Comparison of ENCODE assay signal across 13 cellular contexts in genomic region chr7:131236318-131236672, GRCh38.
DNase-seq lines count a peak whose midpoint lies in the region; ATAC-seq, FAIRE-seq and TF ChIP-seq lines count a peak whose summit lies in the region.
"Had no signal": no experiment of that assay in that cellular context is flagged by ENCODE, and none has a peak within 500 bp of the region (broad histone marks: within the 10 kb centered on the region; RNA-seq: fewer than 3 reads in every experiment).

No MANE protein-coding gene starts in this region.

- H3K9me2 ChIP-seq in SK-N-SH = no peaks in the 10 kb centered on the region

- H3K9ac ChIP-seq in SK-N-SH (peak overlapping the region; percentile 87), smooth muscle cell (ENCODE audit: low read depth) (peak overlapping the region; percentile 57)

- no peak for TF ChIP-seq EP300 in SK-N-SH (IDR thresholded peaks at IDR 0.05; ENCODE audit: borderline replicate concordance in 1 of 2, low read depth in 1 of 2, low read length in 1 of 2)

- CTCF ChIA-PET in SK-N-SH (lab: Yijun Ruan, JAX) = interaction anchor here (1.2 to 2.0 kb wide), 2 partner anchors 86 to 92 kb away, joined by 3 to 4 read pairs; partner anchors contain the start of gene MKLN1

- H3K4me1 ChIP-seq in SK-N-SH (ENCODE audit: control insufficient read depth in 1 of 2, insufficient read depth in 2 of 2, low read depth in 1 of 2, low read length in 1 of 2) (peaks cover 8 to 30% of the 10 kb centered on the region in 2 experiments), smooth muscle cell (ENCODE audit: low read depth) (no peaks in the 10 kb centered on the region)
- peaks cover 12% of the 10 kb centered on the region for H3K4me1 ChIP-seq in effector memory CD4-positive, alpha-beta T cell (ENCODE audit: control insufficient read depth, insufficient read depth, low read length, poor library complexity, severe bottlenecking)
- H3K4me1 ChIP-seq: SJCRH30 had no signal

- no peak for TF ChIP-seq RAD21 in SK-N-SH (IDR thresholded peaks at IDR 0.05; ENCODE audit: low read length)

- no peak for FAIRE-seq in RCC 7860 (lab: Jason Lieb, UNC)

- H3K27me3 Mint-ChIP-seq in activated T-cell treated with anti-CD3 and anti-CD28 coated beads, Interleukin-2, amount 50 U/mL, for 72 hours (ENCODE audit: low read depth) = no peaks in the 10 kb centered on the region
- H3K27me3 Mint-ChIP-seq in activated T-cell treated with anti-CD3 and anti-CD28 coated beads, Interleukin-2, amount 50 U/mL, for 4 hours (ENCODE audit: low read depth) = no peaks in the 10 kb centered on the region

- no peaks in the 10 kb centered on the region for H3K79me2 ChIP-seq in SK-N-SH (ENCODE audit: insufficient read depth)
- no peaks in the 10 kb centered on the region for H3K79me2 ChIP-seq in smooth muscle cell (ENCODE audit: low read depth)

- peak overlapping the region; percentile 99 for H3K27ac Mint-ChIP-seq in activated T-cell treated with anti-CD3 and anti-CD28 coated beads, Interleukin-2, amount 50 U/mL, for 72 hours
- H3K27ac Mint-ChIP-seq: mesothelial cell of epicardium had no signal

- H3K27me3 ChIP-seq in SK-N-SH (ENCODE audit: insufficient read depth) (no peaks in the 10 kb centered on the region), smooth muscle cell (ENCODE audit: low read depth) (no peaks in the 10 kb centered on the region)
- no peaks in the 10 kb centered on the region for H3K27me3 ChIP-seq in effector memory CD4-positive, alpha-beta T cell (replicated peaks; ENCODE audit: control insufficient read depth, insufficient read depth, low read length, poor library complexity, severe bottlenecking)
- H3K27me3 ChIP-seq: gastroesophageal sphincter, SJCRH30 had no signal

- H3F3A ChIP-seq in SK-N-SH (replicated peaks; ENCODE audit: insufficient read depth) (peaks cover 27% of the 10 kb centered on the region), smooth muscle cell (ENCODE audit: low read depth) (no peaks in the 10 kb centered on the region)

- POLR2A ChIA-PET in SK-N-SH (lab: Yijun Ruan, JAX) = no interaction called here

- H3K4me3 Mint-ChIP-seq in activated T-cell treated with anti-CD3 and anti-CD28 coated beads, Interleukin-2, amount 50 U/mL, for 72 hours = peak overlapping the region; percentile 75 to 89
- H3K4me3 Mint-ChIP-seq in activated T-cell treated with anti-CD3 and anti-CD28 coated beads, Interleukin-2, amount 50 U/mL, for 4 hours = no peak overlapping the region
- H3K4me3 Mint-ChIP-seq: mesothelial cell of epicardium had no signal

- H3K4me2 ChIP-seq in SK-N-SH = peak overlapping the region; percentile 72
- no peak overlapping the region for H3K4me2 ChIP-seq in smooth muscle cell

- TF ChIP-seq CTCF in SK-N-SH (IDR thresholded peaks at IDR 0.05) (no peak), smooth muscle cell (IDR thresholded peaks at IDR 0.05; ENCODE audit: borderline replicate concordance, insufficient read depth, poor library complexity, severe bottlenecking) (no peak)

- DNase-seq in activated T-cell treated with anti-CD3 and anti-CD28 coated beads, Interleukin-2, amount 50 U/mL, for 72 hours = no peak
- no peak for DNase-seq in activated T-cell treated with anti-CD3 and anti-CD28 coated beads, Interleukin-2, amount 50 U/mL, for 4 hours
- DNase-seq in SK-N-SH = no peak
- no peak for DNase-seq in effector memory CD4-positive, alpha-beta T cell
- no peak for DNase-seq in smooth muscle cell (lab: John Stamatoyannopoulos, UW; ENCODE audit: unreplicated experiment)
- no peak for DNase-seq in NCI-H1436 treated with DMSO at 0.1 percent for 48 hours (lab: John Stamatoyannopoulos, UW)
- no peak for DNase-seq in RCC 7860 (ENCODE audit: low spot score)
- DNase-seq: DMS79 treated with DMSO at 0.1 percent for 48 hours had no signal

- H3K4me1 Mint-ChIP-seq in activated T-cell treated with anti-CD3 and anti-CD28 coated beads, Interleukin-2, amount 50 U/mL, for 72 hours (ENCODE audit: low read depth) = peaks cover 69% of the 10 kb centered on the region
- H3K4me1 Mint-ChIP-seq in activated T-cell treated with anti-CD3 and anti-CD28 coated beads, Interleukin-2, amount 50 U/mL, for 4 hours (ENCODE audit: low read depth) = peaks cover 53% of the 10 kb centered on the region

- no peaks in the 10 kb centered on the region for H3K36me3 ChIP-seq in SK-N-SH (replicated peaks in 1 of 2; ENCODE audit: control insufficient read depth in 1 of 2, insufficient read depth in 2 of 2, low read length in 1 of 2)
- H3K36me3 ChIP-seq in effector memory CD4-positive, alpha-beta T cell (ENCODE audit: control insufficient read depth, insufficient read depth, low read length) = no peaks in the 10 kb centered on the region
- H3K36me3 ChIP-seq in smooth muscle cell (ENCODE audit: low read depth) = no peaks in the 10 kb centered on the region
- H3K36me3 ChIP-seq: gastroesophageal sphincter, SJCRH30 had no signal

- H3K27ac ChIP-seq in SK-N-SH (ENCODE audit: low read depth in 2 of 2, low read length in 1 of 2) (peak overlapping the region; percentile 74 to 100), smooth muscle cell (ENCODE audit: low read depth) (peak overlapping the region; percentile 75)
- peak overlapping the region; percentile 67 for H3K27ac ChIP-seq in effector memory CD4-positive, alpha-beta T cell (ENCODE audit: insufficient read depth, low read length, poor library complexity, severe bottlenecking)
- H3K27ac ChIP-seq: gastroesophageal sphincter, SJCRH30, VCaP had no signal

- 75% methylated on average over 6 of the region's 6 CpGs for WGBS in SK-N-SH (ENCODE audit: low lambda C conversion rate)
- 93% methylated on average over 6 of the region's 6 CpGs for WGBS in smooth muscle cell (ENCODE audit: low lambda C conversion rate)

- H3K9me3 Mint-ChIP-seq in activated T-cell treated with anti-CD3 and anti-CD28 coated beads, Interleukin-2, amount 50 U/mL, for 72 hours = peaks cover 0 to 5% of the 10 kb centered on the region in 2 donors
- H3K9me3 Mint-ChIP-seq in activated T-cell treated with anti-CD3 and anti-CD28 coated beads, Interleukin-2, amount 50 U/mL, for 4 hours = no peaks in the 10 kb centered on the region

- H3K9me3 ChIP-seq in SK-N-SH (no peaks in the 10 kb centered on the region), smooth muscle cell (replicated peaks; ENCODE audit: low read depth) (no peaks in the 10 kb centered on the region)
- H3K9me3 ChIP-seq in effector memory CD4-positive, alpha-beta T cell (ENCODE audit: control insufficient read depth, low read length) = no peaks in the 10 kb centered on the region
- H3K9me3 ChIP-seq: gastroesophageal sphincter had no signal

- H4K20me1 ChIP-seq in SK-N-SH (ENCODE audit: insufficient read depth) (no peaks in the 10 kb centered on the region), smooth muscle cell (ENCODE audit: low read depth) (no peaks in the 10 kb centered on the region)

- H3K36me3 Mint-ChIP-seq in activated T-cell treated with anti-CD3 and anti-CD28 coated beads, Interleukin-2, amount 50 U/mL, for 72 hours (ENCODE audit: insufficient read depth in 2 of 2) = peaks cover 3% of the 10 kb centered on the region in 2 donors
- no peaks in the 10 kb centered on the region for H3K36me3 Mint-ChIP-seq in activated T-cell treated with anti-CD3 and anti-CD28 coated beads, Interleukin-2, amount 50 U/mL, for 4 hours (ENCODE audit: insufficient read depth)
- H3K36me3 Mint-ChIP-seq: mesothelial cell of epicardium had no signal

- peak overlapping the region; percentile 69; the same call in 1 of the 2 replicates for H2AFZ ChIP-seq in SK-N-SH (ENCODE audit: low read depth)
- peak overlapping the region; percentile 3 for H2AFZ ChIP-seq in smooth muscle cell (ENCODE audit: low read depth)

- H3K4me3 ChIP-seq in SK-N-SH (ENCODE audit: low read depth in 2 of 2, low read length in 1 of 2) (peak overlapping the region in 1 of 2 experiments; percentile 40; a peak in 1 of 4 replicates), smooth muscle cell (no peak overlapping the region)
- H3K4me3 ChIP-seq in effector memory CD4-positive, alpha-beta T cell (ENCODE audit: insufficient read depth, low read depth, low read length, poor library complexity, severe bottlenecking) = no peak overlapping the region
- H3K4me3 ChIP-seq: gastroesophageal sphincter had no signal

- ATAC-seq in activated T-cell treated with anti-CD3 and anti-CD28 coated beads, Interleukin-2, amount 50 U/mL, for 72 hours (replicated peaks in 1 of 2) = no peak
- ATAC-seq in activated T-cell treated with anti-CD3 and anti-CD28 coated beads, Interleukin-2, amount 50 U/mL, for 4 hours = no peak
- ATAC-seq in HG03095 (IDR thresholded peaks at IDR 0.05; ENCODE audit: unreplicated experiment) = no peak

TF ChIP-seq in SK-N-SH, 30 proteins besides CTCF, POLR2A, EP300 and RAD21 (continues in another document):
- TF ChIP-seq MAX (IDR thresholded peaks at IDR 0.05; ENCODE audit: low read depth) (no peak), REST (IDR thresholded peaks at IDR 0.05; ENCODE audit: low read depth, low read length) (no peak), SMC3 (IDR thresholded peaks at IDR 0.05; ENCODE audit: low read depth, low read length) (no peak), MEF2A (IDR thresholded peaks at IDR 0.05; ENCODE audit: borderline replicate concordance, low read depth) (no peak), GATA2 (CRISPR knock-in tag; IDR thresholded peaks at IDR 0.05) (no peak; the same call in 1 of the 2 replicates)
